Comparison of ENCODE assay signal across 15 cellular contexts in the genomic region with DNA sequence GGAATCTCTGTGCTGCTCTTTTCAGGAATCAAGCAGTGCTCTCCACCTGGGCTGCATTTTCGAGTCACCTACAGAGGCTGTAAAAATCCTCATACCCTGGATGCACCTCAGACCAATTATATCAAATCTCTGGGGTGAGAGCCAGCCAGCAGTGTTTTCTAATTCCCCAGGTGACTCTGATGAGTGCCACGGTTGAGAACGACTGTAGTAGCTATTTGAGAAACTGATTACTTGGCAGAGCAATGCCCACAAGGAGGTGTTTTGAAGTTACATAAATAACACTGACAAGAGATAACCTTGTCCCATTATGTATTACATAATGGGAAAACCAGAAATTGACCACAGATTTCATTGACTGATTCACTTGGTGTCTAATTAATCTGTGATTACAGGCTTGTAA. TPM values are rescaled to one million over a fixed set of nuclear protein-coding genes. Genes with fewer than 3 reads are reported as not detected.
A peak's percentile ranks its signal among the peaks of the same experiment; 100 is the strongest.
DNase-seq lines count a peak whose midpoint lies in the region; ATAC-seq, FAIRE-seq and TF ChIP-seq lines count a peak whose summit lies in the region.
"Had no signal": no experiment of that assay in that cellular context is flagged by ENCODE, and none has a peak within 500 bp of the region (broad histone marks: within the 10 kb centered on the region; RNA-seq: fewer than 3 reads in every experiment).

No MANE protein-coding gene starts in this region.

- CTCF ChIA-PET in A549 (lab: Yijun Ruan, JAX): interaction anchor here (4.5 kb wide), 1 partner anchor 14 kb away, joined by 29 read pairs; no protein-coding TSS in a partner anchor

- DNase-seq in NCI-H2171 treated with DMSO at 0.1 percent for 48 hours (lab: John Stamatoyannopoulos, UW) (peak; percentile 9), NCI-H2171 (lab: John Stamatoyannopoulos, UW) (no peak), A549 (ENCODE audit: low read depth in 1 of 2, low spot score in 1 of 2) (no peak), NCI-H1436 treated with DMSO at 0.1 percent for 48 hours (lab: John Stamatoyannopoulos, UW) (peak; percentile 2), left ventricle myocardium superior (no peak), SIG-M5 treated with dmso at 0.1 percent for 504 hours (lab: John Stamatoyannopoulos, UW; ENCODE audit: unreplicated experiment) (no peak), COLO668 (lab: John Stamatoyannopoulos, UW; ENCODE audit: unreplicated experiment) (no peak)
- DNase-seq: BE2C; CD4-positive, alpha-beta memory T cell; COR-L47; DMS153 had no signal

- H3K4me3 ChIP-seq in A549: no peak overlapping the region
- H3K4me3 ChIP-seq: HAP-1 had no signal

- TF ChIP-seq POLR2A in A549 (IDR thresholded peaks at IDR 0.05; ENCODE audit: low read length): no peak

- 49% methylated on average over 3 of the region's 3 CpGs for WGBS in A549 (ENCODE audit: missing lambda C conversion rate)

- ATAC-seq in A549: no peak
- ATAC-seq in left ventricle myocardium superior: peak; percentile 85

- no peaks in the 10 kb centered on the region for H3K4me1 ChIP-seq in A549
- H3K4me1 ChIP-seq: BE2C, HAP-1 had no signal

- H3K9me3 ChIP-seq in A549: no peaks in the 10 kb centered on the region
- H3K9me3 ChIP-seq: BE2C, HAP-1 had no signal

- POLR2A ChIA-PET in A549 (lab: Yijun Ruan, JAX): no interaction called here

- TF ChIP-seq RAD21 in A549 (conservative IDR thresholded peaks at IDR 0.05 in 1 of 2, IDR thresholded peaks at IDR 0.05 in 1 of 2): no peak

- FAIRE-seq in A549 (lab: Jason Lieb, UNC): peak; percentile 98
- FAIRE-seq: D721Med, H1 had no signal

- no peak overlapping the region for H3K4me2 ChIP-seq in A549

- no peak for TF ChIP-seq EP300 in A549 (IDR thresholded peaks at IDR 0.05)

- TF ChIP-seq CTCF in A549 (IDR thresholded peaks at IDR 0.05): no peak

- no peak overlapping the region for H3K27ac ChIP-seq in A549
- H3K27ac ChIP-seq: C4-2B had no signal

- intact Hi-C loops in left ventricle myocardium superior (cut with micrococcal nuclease): no loop called here

TF ChIP-seq in A549, 52 proteins besides CTCF, POLR2A, EP300 and RAD21:
- no peak for TF ChIP-seq CHD4 (IDR thresholded peaks at IDR 0.05; ENCODE audit: borderline replicate concordance)
- TF ChIP-seq JUNB (IDR thresholded peaks at IDR 0.05): no peak
- TF ChIP-seq, protein P1, sequence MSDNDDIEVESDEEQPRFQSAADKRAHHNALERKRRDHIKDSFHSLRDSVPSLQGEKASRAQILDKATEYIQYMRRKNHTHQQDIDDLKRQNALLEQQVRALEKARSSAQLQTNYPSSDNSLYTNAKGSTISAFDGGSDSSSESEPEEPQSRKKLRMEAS (IDR thresholded peaks at IDR 0.05): no peak
- TF ChIP-seq RARB (CRISPR knock-in tag; IDR thresholded peaks at IDR 0.05): no peak
- no peak for TF ChIP-seq E2F6 (IDR thresholded peaks at IDR 0.05; ENCODE audit: borderline replicate concordance, low read depth)
- no peak for TF ChIP-seq KDM1A (IDR thresholded peaks at IDR 0.05; ENCODE audit: low read depth)
- TF ChIP-seq FOSB (CRISPR knock-in tag; IDR thresholded peaks at IDR 0.05): no peak
- TF ChIP-seq CHD2 (IDR thresholded peaks at IDR 0.05; ENCODE audit: low read length, partially characterized antibody): no peak
- no peak for TF ChIP-seq ZFP36 (IDR thresholded peaks at IDR 0.05; ENCODE audit: borderline replicate concordance, partially characterized antibody)
- no peak for TF ChIP-seq BHLHE40 (IDR thresholded peaks at IDR 0.05; ENCODE audit: low read depth, low read length)
- no peak for TF ChIP-seq JUN (IDR thresholded peaks at IDR 0.05)
- no peak for TF ChIP-seq RCOR1 (IDR thresholded peaks at IDR 0.05; ENCODE audit: low read depth, low read length)
- no peak for TF ChIP-seq KDM5A (IDR thresholded peaks at IDR 0.05)
- no peak for TF ChIP-seq CBX8 (IDR thresholded peaks at IDR 0.05)
- no peak for TF ChIP-seq HOXB5 (CRISPR knock-in tag; IDR thresholded peaks at IDR 0.05)
- no peak for TF ChIP-seq PHF8 (IDR thresholded peaks at IDR 0.05; ENCODE audit: borderline replicate concordance, low read depth)
- no peak for TF ChIP-seq GATA3 (IDR thresholded peaks at IDR 0.05; ENCODE audit: borderline replicate concordance)

RNA-seq across cellular contexts. Expression of gene CLCN4, which starts 46.8 kb away (rescaled TPM):
- polyA plus RNA-seq in A549 (2011; rRNA removed): 4.4 and 4.7 TPM in 2 replicates
- polyA plus RNA-seq in A549 (2012; cell fraction: cytosol; rRNA removed): 3.0 and 3.3 TPM in 2 replicates
- polyA plus RNA-seq in A549 (2012; cell fraction: nucleus; rRNA removed): 3.0 and 3.6 TPM in 2 replicates
- 2.7 to 2.9 TPM (median 2.8 TPM) in 3 replicates for polyA plus RNA-seq in A549 (2017; fragmentation: RNase III; extraction: RNeasy Plus Mini Kit Qiagen cat#74134 plus additional on column Dnase treatment)
- 8.1 and 10.7 TPM in 2 replicates for polyA minus RNA-seq in A549 (2011; rRNA and poly(A)+ RNA removed)
- total RNA-seq in left ventricle myocardium superior: 30.0 TPM
- polyA plus RNA-seq: CD4-positive, alpha-beta memory T cell had no signal

Comparison
In these comparisons a context has a peak if more than half of its experiments do, and no peak if none do; other contexts are left out.
1. DNase-seq: peak in NCI-H2171 treated with DMSO at 0.1 percent for 48 hours (single experiment) and NCI-H1436 treated with DMSO at 0.1 percent for 48 hours (single experiment); none in NCI-H2171 (single experiment), A549 (0 of 2), left ventricle myocardium superior (single experiment), SIG-M5 treated with dmso at 0.1 percent for 504 hours (single experiment) and COLO668 (single experiment).